Comparison of ENCODE assay signal across 1 cellular context in the genomic region with DNA sequence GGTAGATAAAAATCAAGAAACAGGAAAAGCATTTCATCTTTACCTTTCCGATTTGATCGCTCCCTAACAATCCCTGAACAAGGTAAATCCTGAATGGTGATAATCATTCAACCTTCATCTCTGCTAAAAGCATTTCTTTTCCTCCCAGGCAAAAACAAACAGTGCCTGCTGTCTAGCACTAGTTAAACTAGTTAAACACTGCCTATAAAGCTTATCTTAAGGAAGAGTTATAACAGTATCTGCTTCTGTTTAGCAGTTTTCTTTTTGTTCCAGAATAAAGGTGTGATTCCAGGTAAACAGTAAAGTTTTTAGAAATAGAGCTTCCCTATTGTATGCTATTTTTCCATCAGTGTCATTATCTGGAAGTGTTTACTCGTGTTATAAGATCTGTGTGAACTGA.
A peak's percentile ranks its signal among the peaks of the same experiment; 100 is the strongest.
TF ChIP-seq lines count a peak whose summit lies in the region.

No MANE protein-coding gene starts in this region.

TF ChIP-seq in HepG2, 621 proteins besides CTCF, POLR2A, EP300 and RAD21:
- TF ChIP-seq, protein P1, sequence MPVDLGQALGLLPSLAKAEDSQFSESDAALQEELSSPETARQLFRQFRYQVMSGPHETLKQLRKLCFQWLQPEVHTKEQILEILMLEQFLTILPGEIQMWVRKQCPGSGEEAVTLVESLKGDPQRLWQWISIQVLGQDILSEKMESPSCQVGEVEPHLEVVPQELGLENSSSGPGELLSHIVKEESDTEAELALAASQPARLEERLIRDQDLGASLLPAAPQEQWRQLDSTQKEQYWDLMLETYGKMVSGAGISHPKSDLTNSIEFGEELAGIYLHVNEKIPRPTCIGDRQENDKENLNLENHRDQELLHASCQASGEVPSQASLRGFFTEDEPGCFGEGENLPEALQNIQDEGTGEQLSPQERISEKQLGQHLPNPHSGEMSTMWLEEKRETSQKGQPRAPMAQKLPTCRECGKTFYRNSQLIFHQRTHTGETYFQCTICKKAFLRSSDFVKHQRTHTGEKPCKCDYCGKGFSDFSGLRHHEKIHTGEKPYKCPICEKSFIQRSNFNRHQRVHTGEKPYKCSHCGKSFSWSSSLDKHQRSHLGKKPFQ (CRISPR knock-in tag; IDR thresholded peaks at IDR 0.05; ENCODE audit: insufficient replicate concordance), result peak; percentile 6
TF ChIP-seq in HepG2: peak in this region for 1; not testable (repeated sequence) for 620.
